ENCODE assay signal across 27 cellular contexts in the genomic region with DNA sequence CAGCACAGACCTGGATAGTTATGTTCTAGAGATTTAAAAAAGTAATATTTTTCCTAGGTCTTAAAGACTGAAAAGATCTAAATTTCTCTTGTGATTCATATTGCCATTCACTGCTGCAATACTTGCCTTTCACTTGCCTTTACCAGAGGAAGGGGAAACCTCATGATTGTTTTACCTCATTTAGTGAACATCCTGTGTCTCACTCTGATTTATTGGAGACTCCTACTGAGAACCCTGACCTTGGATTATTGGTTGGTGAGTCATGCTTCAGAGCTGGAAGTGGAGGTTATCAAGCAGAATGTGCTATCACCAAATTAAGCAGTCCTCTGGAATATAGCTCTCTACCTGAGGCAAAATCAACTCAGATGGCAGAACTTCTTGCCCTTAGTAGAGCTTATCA.
DNase-seq lines count a peak whose midpoint lies in the region; ATAC-seq and TF ChIP-seq lines count a peak whose summit lies in the region.
"Had no signal": no experiment of that assay in that cellular context is flagged by ENCODE, and none has a peak within 500 bp of the region (broad histone marks: within the 10 kb centered on the region; RNA-seq: fewer than 3 reads in every experiment).

No MANE protein-coding gene starts in this region.

- no peak overlapping the region for H3K4me3 ChIP-seq in mammary epithelial cell (replicated peaks in 1 of 3; ENCODE audit: insufficient read depth in 1 of 3, low read depth in 2 of 3, low read length in 3 of 3)
- no peak overlapping the region for H3K4me3 ChIP-seq in right lobe of liver
- H3K4me3 ChIP-seq: HAP-1, K562, prostate gland, upper lobe of right lung had no signal

- H3K9me3 Mint-ChIP-seq in natural killer cell = peaks cover 0 to 4% of the 10 kb centered on the region in 2 donors
- peaks cover 5% of the 10 kb centered on the region for H3K9me3 Mint-ChIP-seq in mesothelial cell of epicardium
- no peaks in the 10 kb centered on the region for H3K9me3 Mint-ChIP-seq in effector memory CD8-positive, alpha-beta T cell
- H3K9me3 Mint-ChIP-seq: activated CD4-positive, alpha-beta T cell treated with anti-CD3 and anti-CD28 coated beads, Interleukin-2, amount 10 ng/mL, durations not matched to agents 7 days and 5 days; T-helper 1 cell treated with Interleukin-12 subunit alpha and Interleukin-12 subunit beta and Interleukin-4 antibody, amounts not matched to agents 30 μg/mL and 1 μg/mL, for 36 hours had no signal

- H3K4me1 ChIP-seq in mammary epithelial cell (ENCODE audit: insufficient read depth, low read length) (peaks cover 9% of the 10 kb centered on the region), right lobe of liver (no peaks in the 10 kb centered on the region)
- H3K4me1 ChIP-seq: prostate gland, upper lobe of right lung had no signal

- H3K9me3 ChIP-seq in mammary epithelial cell (replicated peaks; ENCODE audit: insufficient read depth, low read length) = no peaks in the 10 kb centered on the region
- no peaks in the 10 kb centered on the region for H3K9me3 ChIP-seq in right lobe of liver
- H3K9me3 ChIP-seq: HAP-1, prostate gland, upper lobe of right lung had no signal

- H3K4me3 Mint-ChIP-seq in natural killer cell = no peak overlapping the region
- H3K4me3 Mint-ChIP-seq in mesothelial cell of epicardium = no peak overlapping the region
- no peak overlapping the region for H3K4me3 Mint-ChIP-seq in effector memory CD8-positive, alpha-beta T cell
- H3K4me3 Mint-ChIP-seq: activated CD4-positive, alpha-beta T cell treated with anti-CD3 and anti-CD28 coated beads, Interleukin-2, amount 10 ng/mL, durations not matched to agents 7 days and 5 days; activated CD8-positive, alpha-beta memory T cell treated with anti-CD3 and anti-CD28 coated beads, Interleukin-2, amount 10 ng/mL, durations not matched to agents 7 days and 5 days; T-helper 1 cell treated with Interleukin-12 subunit alpha and Interleukin-12 subunit beta and Interleukin-4 antibody, amounts not matched to agents 30 μg/mL and 1 μg/mL, for 36 hours had no signal

- H3K4me2 ChIP-seq in mammary epithelial cell (ENCODE audit: insufficient read depth, low read depth, low read length) = peak overlapping the region; percentile 24

- in situ Hi-C loops in mammary epithelial cell (cut with MboI; ENCODE audit: low sequenced_read_pairs in 2 of 2) = no loop called here

- H3K4me1 Mint-ChIP-seq in natural killer cell (no peaks in the 10 kb centered on the region), mesothelial cell of epicardium (no peaks in the 10 kb centered on the region)
- no peaks in the 10 kb centered on the region for H3K4me1 Mint-ChIP-seq in effector memory CD8-positive, alpha-beta T cell (ENCODE audit: low read depth in 2 of 2)
- H3K4me1 Mint-ChIP-seq: activated CD4-positive, alpha-beta T cell treated with anti-CD3 and anti-CD28 coated beads, Interleukin-2, amount 10 ng/mL, durations not matched to agents 7 days and 5 days; activated CD8-positive, alpha-beta memory T cell treated with anti-CD3 and anti-CD28 coated beads, Interleukin-2, amount 10 ng/mL, durations not matched to agents 7 days and 5 days had no signal

- no peak for ATAC-seq in natural killer cell
- no peak for ATAC-seq in effector memory CD8-positive, alpha-beta T cell (replicated peaks)
- ATAC-seq in right lobe of liver = no peak
- ATAC-seq: activated CD8-positive, alpha-beta memory T cell treated with anti-CD3 and anti-CD28 coated beads, Interleukin-2, amount 10 ng/mL, durations not matched to agents 7 days and 5 days; K562; upper lobe of right lung had no signal

- no peak overlapping the region for H3K9ac ChIP-seq in mammary epithelial cell (ENCODE audit: insufficient read depth, low read length)

- H3K36me3 ChIP-seq in mammary epithelial cell (ENCODE audit: insufficient read depth, low read length) = no peaks in the 10 kb centered on the region
- no peaks in the 10 kb centered on the region for H3K36me3 ChIP-seq in right lobe of liver
- H3K36me3 ChIP-seq: HAP-1, prostate gland, upper lobe of right lung had no signal

- H4K20me1 ChIP-seq in mammary epithelial cell (ENCODE audit: insufficient read depth, low read length) = no peaks in the 10 kb centered on the region

- TF ChIP-seq CTCF in mammary epithelial cell (conservative IDR thresholded peaks at IDR 0.05 in 1 of 2, IDR thresholded peaks at IDR 0.05 in 1 of 2; ENCODE audit: extremely low read depth in 1 of 2, insufficient read depth in 1 of 2, low read depth in 1 of 2, low read length in 2 of 2) (no peak), natural killer cell (IDR thresholded peaks at IDR 0.05) (no peak), mesothelial cell of epicardium (IDR thresholded peaks at IDR 0.05; ENCODE audit: unreplicated experiment) (no peak), right lobe of liver (IDR thresholded peaks at IDR 0.05) (no peak)

- H3K79me2 ChIP-seq in mammary epithelial cell (ENCODE audit: insufficient read depth, low read length) = no peaks in the 10 kb centered on the region

- TF ChIP-seq POLR2A in right lobe of liver (IDR thresholded peaks at IDR 0.05) = no peak

- H3K27me3 ChIP-seq in mammary epithelial cell (ENCODE audit: insufficient read depth, low read length) = no peaks in the 10 kb centered on the region
- no peaks in the 10 kb centered on the region for H3K27me3 ChIP-seq in right lobe of liver
- H3K27me3 ChIP-seq: upper lobe of right lung had no signal

- CTCF ChIA-PET in mammary epithelial cell (lab: Charles Lee; ENCODE audit: low non-redundant PET) = no interaction called here

- H3K27ac ChIP-seq in mammary epithelial cell (ENCODE audit: insufficient read depth, low read depth, low read length) (no peak overlapping the region), right lobe of liver (no peak overlapping the region)
- H3K27ac ChIP-seq: C4-2B, prostate gland, upper lobe of right lung, VCaP had no signal

- H3K36me3 Mint-ChIP-seq in natural killer cell (no peaks in the 10 kb centered on the region), mesothelial cell of epicardium (no peaks in the 10 kb centered on the region)
- no peaks in the 10 kb centered on the region for H3K36me3 Mint-ChIP-seq in effector memory CD8-positive, alpha-beta T cell (ENCODE audit: insufficient read depth)
- H3K36me3 Mint-ChIP-seq: activated CD8-positive, alpha-beta memory T cell treated with anti-CD3 and anti-CD28 coated beads, Interleukin-2, amount 10 ng/mL, durations not matched to agents 7 days and 5 days had no signal

- no peak overlapping the region for H3K27ac Mint-ChIP-seq in natural killer cell
- H3K27ac Mint-ChIP-seq in mesothelial cell of epicardium = no peak overlapping the region
- no peak overlapping the region for H3K27ac Mint-ChIP-seq in effector memory CD8-positive, alpha-beta T cell
- H3K27ac Mint-ChIP-seq: activated CD4-positive, alpha-beta T cell treated with anti-CD3 and anti-CD28 coated beads, Interleukin-2, amount 10 ng/mL, durations not matched to agents 7 days and 5 days; activated CD8-positive, alpha-beta memory T cell treated with anti-CD3 and anti-CD28 coated beads, Interleukin-2, amount 10 ng/mL, durations not matched to agents 7 days and 5 days; T-helper 1 cell treated with Interleukin-12 subunit alpha and Interleukin-12 subunit beta and Interleukin-4 antibody, amounts not matched to agents 30 μg/mL and 1 μg/mL, for 36 hours had no signal

- peak; percentile 74 for DNase-seq in Daoy (ENCODE audit: low read depth)
- DNase-seq in NCI-H460 (ENCODE audit: extremely low read depth, low read depth) = peak; percentile 34
- DNase-seq in mammary epithelial cell = peak; percentile 61
- peak; percentile 85 for DNase-seq in kidney tubule cell (ENCODE audit: low spot score)
- DNase-seq in natural killer cell = no peak
- DNase-seq in mesothelial cell of epicardium (ENCODE audit: low spot score in 2 of 2, unreplicated experiment in 2 of 2) = no peak
- no peak for DNase-seq in effector memory CD8-positive, alpha-beta T cell
- no peak for DNase-seq in right lobe of liver
- DNase-seq: activated CD4-positive, alpha-beta T cell treated with anti-CD3 and anti-CD28 coated beads, Interleukin-2, amount 10 ng/mL, durations not matched to agents 7 days and 5 days; activated CD8-positive, alpha-beta memory T cell treated with anti-CD3 and anti-CD28 coated beads, Interleukin-2, amount 10 ng/mL, durations not matched to agents 7 days and 5 days; activated naive CD4-positive, alpha-beta T cell treated with anti-CD3 and anti-CD28 coated beads, Interleukin-2, amount 50 U/mL, for 16 hours; central memory CD4-positive, alpha-beta T cell; effector memory CD4-positive, alpha-beta T cell; GDM1; glutamatergic neuron; MV-4-11; NCI-H1694 treated with DMSO at 0.1 percent for 48 hours; NCI-H748 treated with DMSO at 0.1 percent for 48 hours; SHP77; substantia nigra; upper lobe of right lung had no signal

- BruUV-seq in mammary epithelial cell (replicated peaks; lab: Mats Ljungman, UMichigan) = no TSS peak

- dilution Hi-C loops in mammary epithelial cell (cut with HindIII; ENCODE audit: low sequenced_read_pairs) = no loop called here

- intact Hi-C loops in mammary epithelial cell (cut with micrococcal nuclease) (loop anchor here (1.0 kb wide), 1 partner anchor 20 kb away; no protein-coding TSS in a partner anchor), natural killer cell (cut with micrococcal nuclease) (no loop called here), right lobe of liver (cut with DNase I) (no loop called here)

- no peaks in the 10 kb centered on the region for H3K27me3 Mint-ChIP-seq in natural killer cell (ENCODE audit: low read depth in 2 of 2)
- H3K27me3 Mint-ChIP-seq in mesothelial cell of epicardium (ENCODE audit: low read depth) = peaks cover 19% of the 10 kb centered on the region
- no peaks in the 10 kb centered on the region for H3K27me3 Mint-ChIP-seq in effector memory CD8-positive, alpha-beta T cell
- H3K27me3 Mint-ChIP-seq: activated CD4-positive, alpha-beta T cell treated with anti-CD3 and anti-CD28 coated beads, Interleukin-2, amount 10 ng/mL, durations not matched to agents 7 days and 5 days; activated CD8-positive, alpha-beta memory T cell treated with anti-CD3 and anti-CD28 coated beads, Interleukin-2, amount 10 ng/mL, durations not matched to agents 7 days and 5 days had no signal

- no peak overlapping the region for H2AFZ ChIP-seq in mammary epithelial cell (ENCODE audit: low read depth, low read length)

Comparison
In these comparisons a context has a peak if more than half of its experiments do, and no peak if none do; other contexts are left out.
1. DNase-seq: peak in Daoy (single experiment), NCI-H460 (single experiment), mammary epithelial cell (single experiment) and kidney tubule cell (single experiment); none in natural killer cell (single experiment), mesothelial cell of epicardium (0 of 2), effector memory CD8-positive, alpha-beta T cell (0 of 3) and right lobe of liver (0 of 3).